Comparison of ENCODE assay signal across 8 cellular contexts in genomic region chr11:8354622-8355417, GRCh38.
DNase-seq lines count a peak whose midpoint lies in the region; ATAC-seq, FAIRE-seq and TF ChIP-seq lines count a peak whose summit lies in the region.

No MANE protein-coding gene starts in this region.

- H3K9me3 ChIP-seq in breast epithelium (no peaks in the 10 kb centered on the region), keratinocyte (ENCODE audit: control insufficient read depth, low read depth, low read length) (no peaks in the 10 kb centered on the region), upper lobe of right lung (no peaks in the 10 kb centered on the region)

- no peaks in the 10 kb centered on the region for H4K20me1 ChIP-seq in keratinocyte (ENCODE audit: control insufficient read depth, extremely low read depth, insufficient read depth, low read length)

- BruUV-seq in MCF 10A (replicated peaks; lab: Mats Ljungman, UMichigan), result no TSS peak

- no peaks in the 10 kb centered on the region for H3K79me2 ChIP-seq in keratinocyte (ENCODE audit: control insufficient read depth, insufficient read depth, low read length)

- CTCF ChIA-PET in MCF 10A (lab: Yijun Ruan, JAX), result interaction anchor here (0.5 to 2.0 kb wide), 8 partner anchors 21 to 229 kb away, joined by 3 to 8 read pairs (median 4); partner anchors contain the start of gene LMO1

- DNase-seq in breast epithelium (ENCODE audit: low spot score in 2 of 2), result no peak
- DNase-seq in MCF 10A (ENCODE audit: unreplicated experiment), result no peak
- DNase-seq in keratinocyte (ENCODE audit: low read depth, low spot score), result no peak
- peak; percentile 47 for DNase-seq in upper lobe of right lung
- DNase-seq in AG08396 (ENCODE audit: low spot score), result no peak
- DNase-seq in EL, result no peak

- dilution Hi-C loops in keratinocyte (cut with MboI; ENCODE audit: extremely low pct_ligation_motif_present, low sequenced_read_pairs), result no loop called here

- no peak overlapping the region for H3K4me3 Mint-ChIP-seq in MCF 10A (ENCODE audit: unreplicated experiment)

- no peaks in the 10 kb centered on the region for H3K9me1 ChIP-seq in keratinocyte (ENCODE audit: control insufficient read depth, extremely low read depth, insufficient read depth, low read length)

- H3K36me3 Mint-ChIP-seq in MCF 10A (ENCODE audit: insufficient read depth, unreplicated experiment), result no peaks in the 10 kb centered on the region

- no peaks in the 10 kb centered on the region for H3K4me1 Mint-ChIP-seq in MCF 10A (ENCODE audit: insufficient read depth, unreplicated experiment)

- peak overlapping the region in 2 of 3 donors; percentile 33 to 38 for H3K4me3 ChIP-seq in breast epithelium
- no peak overlapping the region for H3K4me3 ChIP-seq in keratinocyte (ENCODE audit: control insufficient read depth in 2 of 3, extremely low read depth in 1 of 3, insufficient read depth in 2 of 3, low read depth in 1 of 3, low read length in 3 of 3)
- no peak overlapping the region for H3K4me3 ChIP-seq in upper lobe of right lung

- H3K27ac Mint-ChIP-seq in MCF 10A (ENCODE audit: low read depth, unreplicated experiment), result no peak overlapping the region

- ATAC-seq in SK-N-SH treated with all-trans-retinoic acid at 6 μM for 48 hours (peak; percentile 85), upper lobe of right lung (no peak), GM21737 (IDR thresholded peaks at IDR 0.05; ENCODE audit: unreplicated experiment) (no peak)

- TF ChIP-seq POLR2A in breast epithelium (IDR thresholded peaks at IDR 0.05), result no peak

- H3K4me2 ChIP-seq in keratinocyte (ENCODE audit: control insufficient read depth, extremely low read depth, insufficient read depth, low read depth, low read length), result no peak overlapping the region

- H3K4me1 ChIP-seq in breast epithelium (no peaks in the 10 kb centered on the region), keratinocyte (ENCODE audit: control insufficient read depth, extremely low read depth, insufficient read depth, low read length) (no peaks in the 10 kb centered on the region), upper lobe of right lung (no peaks in the 10 kb centered on the region)

- H3K27me3 ChIP-seq in breast epithelium (no peaks in the 10 kb centered on the region), keratinocyte (ENCODE audit: control insufficient read depth, extremely low read depth, insufficient read depth, low read length) (peaks cover 26% of the 10 kb centered on the region), upper lobe of right lung (no peaks in the 10 kb centered on the region)

- no peak overlapping the region for H3K27ac ChIP-seq in breast epithelium
- H3K27ac ChIP-seq in keratinocyte (ENCODE audit: control insufficient read depth, insufficient read depth, low read length), result no peak overlapping the region
- H3K27ac ChIP-seq in upper lobe of right lung, result no peak overlapping the region

- H3K27me3 Mint-ChIP-seq in MCF 10A (ENCODE audit: insufficient read depth, unreplicated experiment), result peaks cover 33% of the 10 kb centered on the region

- intact Hi-C loops in breast epithelium (cut with DNase I; ENCODE audit: low total_unique reads) (no loop called here), MCF 10A (cut with micrococcal nuclease) (no loop called here), upper lobe of right lung (cut with DNase I) (no loop called here)

- POLR2A ChIA-PET in MCF 10A (lab: Yijun Ruan, JAX), result interaction anchor here (0.6 kb wide), 1 partner anchor 1496 kb away, joined by 3 read pairs; no protein-coding TSS in a partner anchor

- TF ChIP-seq CTCF in breast epithelium (IDR thresholded peaks at IDR 0.05), result no peak
- TF ChIP-seq CTCF in MCF 10A (IDR thresholded peaks at IDR 0.05; ENCODE audit: unreplicated experiment), result no peak
- TF ChIP-seq CTCF in keratinocyte (optimal IDR thresholded peaks at IDR 0.05 in 1 of 3, IDR thresholded peaks at IDR 0.05 in 1 of 3, conservative IDR thresholded peaks at IDR 0.05 in 1 of 3; ENCODE audit: extremely low read depth in 1 of 3, insufficient read depth in 2 of 3, low read length in 3 of 3), result peak in 2 of 3 experiments; percentile 10 to 59
- TF ChIP-seq CTCF in upper lobe of right lung (IDR thresholded peaks at IDR 0.05), result no peak

- no peak overlapping the region for H2AFZ ChIP-seq in keratinocyte (ENCODE audit: control insufficient read depth, low read length)

- no peak overlapping the region for H3K9ac ChIP-seq in keratinocyte (ENCODE audit: control insufficient read depth, extremely low read depth, insufficient read depth, low read length)

- H3K36me3 ChIP-seq in breast epithelium, result no peaks in the 10 kb centered on the region
- H3K36me3 ChIP-seq in keratinocyte (ENCODE audit: control insufficient read depth in 2 of 2, extremely low read depth in 1 of 2, insufficient read depth in 2 of 2, low read length in 2 of 2), result no peaks in the 10 kb centered on the region
- H3K36me3 ChIP-seq in upper lobe of right lung, result no peaks in the 10 kb centered on the region

- no peaks in the 10 kb centered on the region for H3K9me3 Mint-ChIP-seq in MCF 10A (ENCODE audit: unreplicated experiment)

- FAIRE-seq in keratinocyte (lab: Jason Lieb, UNC), result no peak

TF ChIP-seq in SK-N-SH treated with all-trans-retinoic acid at 6 μM for 48 hours, 23 proteins besides CTCF, POLR2A, EP300 and RAD21:
- TF ChIP-seq TCF4 (CRISPR knock-in tag; IDR thresholded peaks at IDR 0.05; ENCODE audit: borderline replicate concordance), result peak; percentile 38; the same call in 1 of the 2 replicates
- no peak for TF ChIP-seq PPARA (CRISPR knock-in tag; IDR thresholded peaks at IDR 0.05; ENCODE audit: borderline replicate concordance)
TF ChIP-seq in SK-N-SH treated with all-trans-retinoic acid at 6 μM for 48 hours: peak in this region for 1.

Comparison
In these comparisons a context has a peak if more than half of its experiments do, and no peak if none do; other contexts are left out.
1. H3K4me3 ChIP-seq: peak in breast epithelium (2 of 3); none in keratinocyte (0 of 3) and upper lobe of right lung (single experiment).
2. CTCF ChIP-seq: peak in keratinocyte (2 of 3); none in breast epithelium (0 of 3), MCF 10A (single experiment) and upper lobe of right lung (single experiment).